Comparison of ENCODE assay signal across 14 cellular contexts in genomic region chr2:143429932-143430331, GRCh38.
DNase-seq lines count a peak whose midpoint lies in the region; ATAC-seq and TF ChIP-seq lines count a peak whose summit lies in the region.
"Had no signal": no experiment of that assay in that cellular context is flagged by ENCODE, and none has a peak within 500 bp of the region (broad histone marks: within the 10 kb centered on the region; RNA-seq: fewer than 3 reads in every experiment).

No MANE protein-coding gene starts in this region.

- H3K4me3 ChIP-seq in body of pancreas: no peak overlapping the region
- no peak overlapping the region for H3K4me3 ChIP-seq in heart right ventricle
- H3K4me3 ChIP-seq: HAP-1 had no signal

- H3K27ac ChIP-seq in body of pancreas: peak overlapping the region in 1 of 4 donors; percentile 30
- peak overlapping the region in 2 of 10 donors; percentile 17 to 53 for H3K27ac ChIP-seq in heart right ventricle
- H3K27ac ChIP-seq in caudate nucleus (ENCODE audit: low read depth, low read length): no peak overlapping the region

- H3K27me3 ChIP-seq in body of pancreas: no peaks in the 10 kb centered on the region
- no peaks in the 10 kb centered on the region for H3K27me3 ChIP-seq in heart right ventricle

- H3K36me3 ChIP-seq in body of pancreas (replicated peaks in 1 of 2; ENCODE audit: insufficient read depth in 1 of 2, low read depth in 2 of 2) (no peaks in the 10 kb centered on the region), heart right ventricle (no peaks in the 10 kb centered on the region)
- H3K36me3 ChIP-seq: HAP-1 had no signal

- DNase-seq in Right ventricle myocardium inferior (ENCODE audit: missing footprints) (no peak), cardiac septum (ENCODE audit: low spot score) (no peak), body of pancreas (peak in 1 of 4 donors; percentile 24), heart right ventricle (no peak), stromal cell of bone marrow (ENCODE audit: low read depth) (peak; percentile 24), DMS79 (lab: John Stamatoyannopoulos, UW) (no peak), AG08395 (ENCODE audit: low spot score) (no peak), caudate nucleus (lab: John Stamatoyannopoulos, UW) (no peak)
- DNase-seq: effector CD4-positive, alpha-beta T cell; MV-4-11; nucleus accumbens; RPMI8226; stimulated activated naive CD4-positive, alpha-beta T cell treated with Interleukin-2 at 50 U/mL for 16 hours had no signal

- TF ChIP-seq POLR2A in body of pancreas (IDR thresholded peaks at IDR 0.05): no peak

- no peaks in the 10 kb centered on the region for H3K9me3 ChIP-seq in body of pancreas
- H3K9me3 ChIP-seq in heart right ventricle: no peaks in the 10 kb centered on the region
- H3K9me3 ChIP-seq: HAP-1 had no signal

- peak in 3 of 7 experiments; percentile 17 to 29 (median 18) for TF ChIP-seq CTCF in body of pancreas (IDR thresholded peaks at IDR 0.05)
- TF ChIP-seq CTCF in heart right ventricle (IDR thresholded peaks at IDR 0.05): no peak

- intact Hi-C loops in Right ventricle myocardium inferior (cut with DNase I): loop anchor here (5.0 to 10.0 kb wide), 3 partner anchors 52 to 1085 kb away; no protein-coding TSS in a partner anchor
- intact Hi-C loops in cardiac septum (cut with DNase I): no loop called here
- intact Hi-C loops in body of pancreas (cut with DNase I): no loop called here
- intact Hi-C loops in heart right ventricle (cut with DNase I): loop anchor here in 2 of 10 donors (5.0 to 10.0 kb wide), 4 partner anchors 85 to 1092 kb away; partner anchors contain the start of gene ZEB2 (in 1 of the 2)

- ATAC-seq in Right ventricle myocardium inferior (peak; percentile 85), body of pancreas (peak; percentile 96), heart right ventricle (peak in 6 of 8 donors; percentile 42 to 79 (median 57))

- H3K4me1 ChIP-seq in body of pancreas (peaks cover 19% of the 10 kb centered on the region), heart right ventricle (peaks cover 0 to 14% (median 0%) of the 10 kb centered on the region in 9 donors)
- H3K4me1 ChIP-seq: HAP-1 had no signal
